In genomic region chr6:89270951-89271721, GRCh38 we compare ENCODE assay signal across 10 cellular contexts. TPM values are rescaled to one million over a fixed set of nuclear protein-coding genes. Genes with fewer than 3 reads are reported as not detected.
DNase-seq lines count a peak whose midpoint lies in the region; ATAC-seq, FAIRE-seq and TF ChIP-seq lines count a peak whose summit lies in the region.
"Had no signal": no experiment of that assay in that cellular context is flagged by ENCODE, and none has a peak within 500 bp of the region (broad histone marks: within the 10 kb centered on the region; RNA-seq: fewer than 3 reads in every experiment).

No MANE protein-coding gene starts in this region.

- H3F3A ChIP-seq in neural progenitor cell (ENCODE audit: low read depth): no peaks in the 10 kb centered on the region

- no peak overlapping the region for H3K9ac ChIP-seq in neural progenitor cell

- WGBS in spleen, 5 donors: 57 to 81% (median 70%) methylated on average over 13 to 14 of the region's 14 CpGs

- H3K4me2 ChIP-seq in neural progenitor cell: no peak overlapping the region

- no peak for TF ChIP-seq POLR2A in spleen (IDR thresholded peaks at IDR 0.05)

- H3K27me3 Mint-ChIP-seq in neural progenitor cell (ENCODE audit: insufficient read depth, low read depth): peaks cover 6% of the 10 kb centered on the region

- H3K36me3 Mint-ChIP-seq in neural progenitor cell: no peaks in the 10 kb centered on the region

- H3K4me1 ChIP-seq in neural progenitor cell (no peaks in the 10 kb centered on the region), spleen (peaks cover 0 to 14% (median 8%) of the 10 kb centered on the region in 6 donors), BE2C (no peaks in the 10 kb centered on the region)
- H3K4me1 ChIP-seq: pancreas had no signal

- H3K9me3 Mint-ChIP-seq in neural progenitor cell: no peaks in the 10 kb centered on the region

- no peak for DNase-seq in GM18507 (ENCODE audit: extremely low spot score, insufficient read length, low read depth)
- peak; percentile 34 for DNase-seq in KG1 (lab: John Stamatoyannopoulos, UW)
- peak; percentile 21 for DNase-seq in left lobe of liver (ENCODE audit: low spot score)
- DNase-seq in neural progenitor cell (ENCODE audit: low spot score): no peak
- no peak for DNase-seq in pons (ENCODE audit: low spot score)
- no peak for DNase-seq in spleen
- DNase-seq in BE2C: no peak
- DNase-seq: NCI-H526, pancreas had no signal

- H3K27ac Mint-ChIP-seq in neural progenitor cell: no peak overlapping the region

- H4K20me1 ChIP-seq in neural progenitor cell (ENCODE audit: low read depth): no peaks in the 10 kb centered on the region

- peak; percentile 73 for FAIRE-seq in GM18507 (lab: Jason Lieb, UNC)
- FAIRE-seq: pancreas had no signal

- ATAC-seq in GM21619 (IDR thresholded peaks at IDR 0.05; ENCODE audit: unreplicated experiment) (peak; percentile 65), left lobe of liver (no peak)
- ATAC-seq: pancreas had no signal

- no peaks in the 10 kb centered on the region for H3K4me1 Mint-ChIP-seq in neural progenitor cell

- H3K27ac ChIP-seq in neural progenitor cell (no peak overlapping the region), spleen (peak overlapping the region in 1 of 8 donors; percentile 24)
- H3K27ac ChIP-seq: pancreas had no signal

- H3K36me3 ChIP-seq in neural progenitor cell: no peaks in the 10 kb centered on the region
- no peaks in the 10 kb centered on the region for H3K36me3 ChIP-seq in spleen
- H3K36me3 ChIP-seq in BE2C: no peaks in the 10 kb centered on the region
- H3K36me3 ChIP-seq: pancreas had no signal

- no peak overlapping the region for H2AFZ ChIP-seq in neural progenitor cell (replicated peaks)

- H3K4me3 Mint-ChIP-seq in neural progenitor cell: no peak overlapping the region

- H3K4me3 ChIP-seq in neural progenitor cell (no peak overlapping the region), spleen (no peak overlapping the region), BE2C (ENCODE audit: low read depth, low read length) (no peak overlapping the region)
- H3K4me3 ChIP-seq: pancreas had no signal

- intact Hi-C loops in spleen (cut with DNase I; ENCODE audit: low total_unique reads): no loop called here

- H3K27me3 ChIP-seq in neural progenitor cell: no peaks in the 10 kb centered on the region
- no peaks in the 10 kb centered on the region for H3K27me3 ChIP-seq in spleen (replicated peaks in 1 of 7)
- H3K27me3 ChIP-seq in BE2C: no peaks in the 10 kb centered on the region
- H3K27me3 ChIP-seq: pancreas had no signal

- H3K9me3 ChIP-seq in neural progenitor cell (ENCODE audit: low read depth): no peaks in the 10 kb centered on the region
- H3K9me3 ChIP-seq in spleen: no peaks in the 10 kb centered on the region
- no peaks in the 10 kb centered on the region for H3K9me3 ChIP-seq in BE2C
- H3K9me3 ChIP-seq: pancreas had no signal

- no peaks in the 10 kb centered on the region for H3K79me2 ChIP-seq in neural progenitor cell (ENCODE audit: low read depth)

- no peak for TF ChIP-seq CTCF in neural progenitor cell (IDR thresholded peaks at IDR 0.05)
- no peak for TF ChIP-seq CTCF in spleen (IDR thresholded peaks at IDR 0.05 in 8 of 11, conservative IDR thresholded peaks at IDR 0.05 in 3 of 11)
- no peak for TF ChIP-seq CTCF in BE2C (IDR thresholded peaks at IDR 0.05; ENCODE audit: low read depth, low read length)

RNA-seq across cellular contexts. Expression of gene GABRR2, which starts 44.0 kb away (rescaled TPM):
- total RNA-seq in left lobe of liver (0.58 TPM), neural progenitor cell (ENCODE audit: low replicate concordance) (0.28 TPM in 1 of 2 replicates, not detected in the other), spleen (10 to 100 TPM in 1 of 7 donors, 1 to 10 TPM in 6; 1.7 to 13.0 (median 4.9) TPM)
- polyA plus RNA-seq in spleen: under 1 TPM; 0.32 to 0.48 (median 0.33) TPM
- not detected for polyA plus RNA-seq in BE2C (2012; ENCODE audit: insufficient read depth, insufficient read length, low read depth)

RNA-seq across cellular contexts. Expression of gene GABRR1, which starts 54.0 kb away (rescaled TPM):
- total RNA-seq in left lobe of liver (not detected), neural progenitor cell (ENCODE audit: low replicate concordance) (not detected in 2 replicates), spleen (not detected)
- not detected for polyA plus RNA-seq in spleen
- polyA plus RNA-seq in BE2C (2012; ENCODE audit: insufficient read depth, insufficient read length, low read depth): not detected
- total RNA-seq: pancreas had no signal

Comparison
In these comparisons a context has a peak if more than half of its experiments do, and no peak if none do; other contexts are left out.
1. DNase-seq: peak in KG1 (single experiment) and left lobe of liver (single experiment); none in GM18507 (single experiment), neural progenitor cell (single experiment), pons (single experiment), spleen (single experiment) and BE2C (single experiment).